ENCODE assay signal across 20 cellular contexts in the genomic region with DNA sequence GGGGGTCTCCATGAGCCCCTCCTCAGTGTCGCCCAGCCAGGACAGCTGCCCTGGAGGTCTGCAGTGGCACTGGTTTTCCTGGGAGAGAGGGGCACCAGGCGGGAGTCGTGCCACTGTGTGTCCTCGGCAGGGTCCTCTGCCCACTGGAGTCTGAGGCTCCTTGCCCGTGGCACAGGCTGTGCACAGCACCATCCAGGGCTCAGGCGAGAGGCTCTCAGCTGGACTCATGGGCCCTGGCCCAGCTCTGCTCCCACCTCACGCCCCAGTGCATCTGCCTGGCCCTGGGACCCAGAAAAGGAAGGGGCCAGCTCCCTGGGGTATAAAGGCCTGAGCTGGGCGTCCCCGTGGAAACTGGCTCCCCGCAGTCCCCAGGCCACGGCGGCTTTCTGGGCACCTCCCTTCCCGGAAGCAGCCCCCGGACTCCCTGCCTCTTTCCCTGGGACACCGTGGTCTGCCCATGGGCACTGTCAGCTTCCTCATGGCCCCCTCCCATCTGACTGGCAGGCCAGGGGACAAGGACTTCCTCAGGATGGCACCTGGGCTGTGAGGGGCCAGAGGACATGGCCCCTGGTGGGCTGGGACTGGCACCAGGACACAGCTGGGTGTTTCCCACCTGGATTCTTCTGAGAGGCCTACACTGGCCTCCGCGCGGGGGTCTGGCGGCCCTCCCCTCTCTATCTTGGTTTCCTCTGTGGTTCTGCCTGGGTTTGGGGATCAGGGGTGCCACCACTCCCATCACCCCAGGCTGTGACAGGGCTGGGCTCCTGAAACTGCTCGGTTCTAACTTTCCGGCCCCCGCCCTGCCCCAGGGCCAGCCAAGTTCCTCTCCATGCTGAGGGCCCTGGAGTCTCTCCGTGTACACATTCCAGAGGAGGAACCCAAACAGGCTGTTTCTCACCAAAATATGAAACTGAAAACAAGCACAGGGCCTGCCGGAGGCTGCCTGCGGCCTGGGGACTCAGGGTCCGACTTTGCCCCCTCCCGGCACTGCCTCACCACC. TPM values are rescaled to one million over a fixed set of nuclear protein-coding genes. Genes with fewer than 3 reads are reported as not detected.
DNase-seq lines count a peak whose midpoint lies in the region; ATAC-seq and TF ChIP-seq lines count a peak whose summit lies in the region.
"Had no signal": no experiment of that assay in that cellular context is flagged by ENCODE, and none has a peak within 500 bp of the region (broad histone marks: within the 10 kb centered on the region; RNA-seq: fewer than 3 reads in every experiment).

No MANE protein-coding gene starts in this region.

- peaks cover 14% of the 10 kb centered on the region for H3K9me3 ChIP-seq in BLaER1
- no peaks in the 10 kb centered on the region for H3K9me3 ChIP-seq in IMR-90 (ENCODE audit: control insufficient read depth, insufficient read depth, low read length)
- no peaks in the 10 kb centered on the region for H3K9me3 ChIP-seq in hepatocyte (ENCODE audit: low read depth)
- no peaks in the 10 kb centered on the region for H3K9me3 ChIP-seq in ovary
- H3K9me3 ChIP-seq in GM23248 (ENCODE audit: low read depth), result no peaks in the 10 kb centered on the region

- TF ChIP-seq CTCF in IMR-90 (conservative IDR thresholded peaks at IDR 0.05; ENCODE audit: low read depth, low read length) (no peak), hepatocyte (IDR thresholded peaks at IDR 0.05; ENCODE audit: poor library complexity) (no peak), ovary (IDR thresholded peaks at IDR 0.05) (no peak)

- no TSS peak for BruUV-seq in IMR-90 (replicated peaks; lab: Mats Ljungman, UMichigan)

- no peaks in the 10 kb centered on the region for H3K9me2 ChIP-seq in hepatocyte (replicated peaks; ENCODE audit: insufficient read depth)
- no peaks in the 10 kb centered on the region for H3K9me2 ChIP-seq in GM23248 (ENCODE audit: insufficient read depth)

- no peak overlapping the region for H3K9ac ChIP-seq in BLaER1
- no peak overlapping the region for H3K9ac ChIP-seq in IMR-90 (ENCODE audit: low read depth, low read length)
- no peak overlapping the region for H3K9ac ChIP-seq in GM23248

- H2BK5ac ChIP-seq in IMR-90 (ENCODE audit: low read depth, low read length, poor library complexity, severe bottlenecking), result no peak overlapping the region

- H3K79me2 ChIP-seq in hepatocyte (no peaks in the 10 kb centered on the region), GM23248 (ENCODE audit: insufficient read depth) (no peaks in the 10 kb centered on the region)

- no peak for TF ChIP-seq EP300 in ovary (IDR thresholded peaks at IDR 0.05)

- POLR2A ChIA-PET in IMR-90 (lab: Charles Lee; ENCODE audit: unreplicated experiment), result no interaction called here

- no peak overlapping the region for H2BK20ac ChIP-seq in IMR-90 (ENCODE audit: low read depth, low read length)

- no peak overlapping the region for H3K4ac ChIP-seq in IMR-90 (ENCODE audit: low read depth, low read length)

- dilution Hi-C loops in IMR-90 (cut with HindIII; ENCODE audit: low sequenced_read_pairs, unreplicated experiment), result no loop called here

- no peak overlapping the region for H3K27ac ChIP-seq in BLaER1
- H3K27ac ChIP-seq in IMR-90 (ENCODE audit: insufficient read depth, low read length), result no peak overlapping the region
- peak overlapping the region; percentile 23 for H3K27ac ChIP-seq in hepatocyte
- no peak overlapping the region for H3K27ac ChIP-seq in ovary
- no peak overlapping the region for H3K27ac ChIP-seq in GM23248

- no peak overlapping the region for H3K14ac ChIP-seq in IMR-90 (replicated peaks; ENCODE audit: low read depth, low read length)

- H3K79me1 ChIP-seq in IMR-90 (ENCODE audit: low read depth in 1 of 2, low read length in 2 of 2), result no peaks in the 10 kb centered on the region

- no peaks in the 10 kb centered on the region for H4K20me1 ChIP-seq in BLaER1
- H4K20me1 ChIP-seq in IMR-90 (ENCODE audit: insufficient read depth, low read length), result no peaks in the 10 kb centered on the region
- H4K20me1 ChIP-seq in hepatocyte (ENCODE audit: insufficient read depth, poor library complexity, severe bottlenecking), result no peaks in the 10 kb centered on the region
- no peaks in the 10 kb centered on the region for H4K20me1 ChIP-seq in GM23248 (ENCODE audit: insufficient read depth)

- TF ChIP-seq RAD21 in IMR-90 (IDR thresholded peaks at IDR 0.05; ENCODE audit: low read length), result no peak

- H3K18ac ChIP-seq in IMR-90 (ENCODE audit: low read depth, low read length), result no peak overlapping the region

- no peak for TF ChIP-seq POLR2A in IMR-90 (IDR thresholded peaks at IDR 0.05; ENCODE audit: low read depth, low read length)
- TF ChIP-seq POLR2A in ovary (IDR thresholded peaks at IDR 0.05), result no peak

- H3K56ac ChIP-seq in IMR-90 (ENCODE audit: extremely low read depth, insufficient read depth, low read length), result no peak overlapping the region

- H4K8ac ChIP-seq in IMR-90 (ENCODE audit: low read depth in 2 of 2, low read length in 2 of 2), result no peak overlapping the region

- H2AK5ac ChIP-seq in IMR-90 (ENCODE audit: low read depth, low read length), result no peak overlapping the region

- intact Hi-C loops in IMR-90 (cut with micrococcal nuclease), result no loop called here
- intact Hi-C loops in ovary (cut with DNase I), result no loop called here

- peaks cover 10% of the 10 kb centered on the region for H3K4me1 ChIP-seq in BLaER1
- no peaks in the 10 kb centered on the region for H3K4me1 ChIP-seq in IMR-90 (ENCODE audit: control insufficient read depth, insufficient read depth, low read length)
- peaks cover 7% of the 10 kb centered on the region for H3K4me1 ChIP-seq in hepatocyte (ENCODE audit: insufficient read depth)
- peaks cover 2% of the 10 kb centered on the region for H3K4me1 ChIP-seq in ovary (ENCODE audit: insufficient read depth)
- no peaks in the 10 kb centered on the region for H3K4me1 ChIP-seq in GM23248 (ENCODE audit: insufficient read depth)

- H2AK9ac ChIP-seq in IMR-90 (replicated peaks; ENCODE audit: low read depth, low read length, poor library complexity), result no peak overlapping the region

- no peak overlapping the region for H4K5ac ChIP-seq in IMR-90 (ENCODE audit: low read depth, low read length)

- no peaks in the 10 kb centered on the region for H3K9me1 ChIP-seq in IMR-90 (ENCODE audit: insufficient read depth, low read length)

- H3K4me3 ChIP-seq in BLaER1, result no peak overlapping the region
- H3K4me3 ChIP-seq in IMR-90 (ENCODE audit: insufficient read depth, low read depth, low read length), result no peak overlapping the region
- no peak overlapping the region for H3K4me3 ChIP-seq in hepatocyte
- no peak overlapping the region for H3K4me3 ChIP-seq in ovary
- no peak overlapping the region for H3K4me3 ChIP-seq in GM23248

- ATAC-seq in IMR-90 (ENCODE audit: low read depth) (peak; percentile 59), GM21367 (IDR thresholded peaks at IDR 0.05; ENCODE audit: unreplicated experiment) (no peak)
- ATAC-seq: PC-3 had no signal

- no peak overlapping the region for H2BK15ac ChIP-seq in IMR-90 (ENCODE audit: low read depth, low read length)

- H2BK120ac ChIP-seq in IMR-90 (ENCODE audit: low read depth, low read length), result no peak overlapping the region

- DNase-seq in IMR-90 (no peak), hepatocyte (ENCODE audit: low spot score) (no peak), ovary (peak in 3 of 5 donors; percentile 6 to 49 (median 15)), NCI-H748 treated with DMSO at 0.1 percent for 48 hours (lab: John Stamatoyannopoulos, UW) (no peak), GM23248 (no peak), foreskin melanocyte (no peak)
- DNase-seq: CD4-positive, CD25-positive, alpha-beta regulatory T cell; DND-41; GF-D8; GOT3; NCI-H146; NCI-H2081 treated with DMSO at 0.1 percent for 48 hours; NCI-H2227 treated with DMSO at 0.1 percent for 48 hours; NCI-H524 treated with DMSO at 0.1 percent for 48 hours; NK-92 treated with Interleukin-12 subunit alpha and Interleukin-12 subunit beta, amount 100 ng/mL, for 24 hours; PC-3 had no signal

- H3K27me3 ChIP-seq in BLaER1, result no peaks in the 10 kb centered on the region
- peaks cover 63% of the 10 kb centered on the region for H3K27me3 ChIP-seq in IMR-90 (ENCODE audit: control insufficient read depth, insufficient read depth, low read length)
- H3K27me3 ChIP-seq in hepatocyte, result no peaks in the 10 kb centered on the region
- no peaks in the 10 kb centered on the region for H3K27me3 ChIP-seq in ovary
- peaks cover 47% of the 10 kb centered on the region for H3K27me3 ChIP-seq in GM23248 (replicated peaks; ENCODE audit: insufficient read depth)

- no peak overlapping the region for H4K91ac ChIP-seq in IMR-90 (ENCODE audit: insufficient read depth, low read depth, low read length)

- in situ Hi-C loops in IMR-90 (cut with MboI; ENCODE audit: low sequenced_read_pairs) (no loop called here), GM23248 (cut with MboI) (no loop called here)

- H3K23ac ChIP-seq in IMR-90 (ENCODE audit: low read depth, low read length), result no peak overlapping the region

- peak overlapping the region; percentile 22; the same call in 1 of the 2 replicates for H3K4me2 ChIP-seq in BLaER1
- H3K4me2 ChIP-seq in IMR-90 (ENCODE audit: low read depth, low read length), result no peak overlapping the region
- no peak overlapping the region for H3K4me2 ChIP-seq in hepatocyte
- H3K4me2 ChIP-seq in GM23248 (ENCODE audit: unreplicated experiment), result no peak overlapping the region

- H2AFZ ChIP-seq in IMR-90 (replicated peaks; ENCODE audit: low read length, poor library complexity) (no peak overlapping the region), hepatocyte (no peak overlapping the region), GM23248 (no peak overlapping the region)

- CTCF ChIA-PET in IMR-90 (lab: Yijun Ruan, JAX), result no interaction called here

- WGBS in IMR-90 (ENCODE audit: extremely low coverage in 2 of 2, insufficient read length in 1 of 2), 2 experiments, result 63% methylated on average over 13 of the region's 27 CpGs; no CpG with 5 or more reads in 1 of the 2 experiments
- WGBS in hepatocyte (ENCODE audit: low lambda C conversion rate, missing lambda C conversion rate), result 86% methylated on average over 23 of the region's 27 CpGs
- 63 to 72% (median 66%) methylated on average over 27 of the region's 27 CpGs for WGBS in ovary, 3 donors
- 57 to 59% methylated on average over 21 to 27 of the region's 27 CpGs for WGBS in GM23248 (ENCODE audit: low coverage in 1 of 2, low lambda C conversion rate in 2 of 2, missing lambda C conversion rate in 2 of 2), 2 experiments

- H3K36me3 ChIP-seq in BLaER1 (no peaks in the 10 kb centered on the region), IMR-90 (ENCODE audit: control insufficient read depth, insufficient read depth, low read length) (no peaks in the 10 kb centered on the region), hepatocyte (replicated peaks; ENCODE audit: insufficient read depth, low read depth) (no peaks in the 10 kb centered on the region), ovary (no peaks in the 10 kb centered on the region), GM23248 (ENCODE audit: low read depth) (no peaks in the 10 kb centered on the region)

- no peaks in the 10 kb centered on the region for H3F3A ChIP-seq in GM23248 (ENCODE audit: insufficient read depth)

RNA-seq across cellular contexts. Expression of a gene that starts 5.5 kb away (rescaled TPM):
- total RNA-seq in IMR-90 (2012; rRNA removed) (not detected in 2 replicates), hepatocyte (not detected in 2 replicates), ovary (not detected)
- polyA plus RNA-seq in IMR-90 (2012; rRNA removed) (not detected in 2 replicates), hepatocyte (not detected in 2 replicates), ovary (not detected), GM23248 (2016; fragmentation: Nextera tagmentation; extraction: Ambion mirVana) (not detected in 2 replicates)
- polyA plus RNA-seq in IMR-90 (2012; cell fraction: cytosol; rRNA removed), result not detected in 2 replicates
- polyA plus RNA-seq in IMR-90 (2012; cell fraction: nucleus; rRNA removed; ENCODE audit: low replicate concordance), result not detected in 2 replicates
- total RNA-seq in GM23248 (2014; rRNA removed; shearing (Covaris generic)), result not detected in 2 replicates
- total RNA-seq: CD4-positive, CD25-positive, alpha-beta regulatory T cell; HT-29; PC-3; SK-MEL-5 had no signal
- polyA plus RNA-seq: CD4-positive, CD25-positive, alpha-beta regulatory T cell had no signal

Comparison
In these comparisons a context has a peak if more than half of its experiments do, and no peak if none do; other contexts are left out.
1. DNase-seq: peak in ovary (3 of 5); none in IMR-90 (single experiment), hepatocyte (single experiment), NCI-H748 treated with DMSO at 0.1 percent for 48 hours (single experiment), GM23248 (single experiment) and foreskin melanocyte (single experiment).